In genomic region chr22:37565830-37566229, GRCh38 we compare ENCODE assay signal across 13 cellular contexts. TPM values are rescaled to one million over a fixed set of nuclear protein-coding genes. Genes with fewer than 3 reads are reported as not detected.
DNase-seq lines count a peak whose midpoint lies in the region; ATAC-seq and TF ChIP-seq lines count a peak whose summit lies in the region.
"Had no signal": no experiment of that assay in that cellular context is flagged by ENCODE, and none has a peak within 500 bp of the region (broad histone marks: within the 10 kb centered on the region; RNA-seq: fewer than 3 reads in every experiment).

No MANE protein-coding gene starts in this region.

- H3K9me3 ChIP-seq in heart left ventricle (no peaks in the 10 kb centered on the region), body of pancreas (no peaks in the 10 kb centered on the region), tibial nerve (no peaks in the 10 kb centered on the region)
- H3K9me3 ChIP-seq in naive thymus-derived CD4-positive, alpha-beta T cell (ENCODE audit: control insufficient read depth in 2 of 3, low read length in 3 of 3), result no peaks in the 10 kb centered on the region

- ATAC-seq in heart left ventricle (no peak), left ventricle myocardium superior (no peak), body of pancreas (no peak)
- no peak for ATAC-seq in naive thymus-derived CD4-positive, alpha-beta T cell
- ATAC-seq in activated T-cell treated with anti-CD3 and anti-CD28 coated beads, Interleukin-2, amount 50 U/mL, for 4 hours, result no peak
- ATAC-seq: sciatic nerve, SK-N-SH treated with all-trans-retinoic acid at 6 μM for 48 hours had no signal

- POLR2A ChIA-PET in naive thymus-derived CD4-positive, alpha-beta T cell (lab: Charles Lee), result interaction anchor here (0.9 to 3.1 kb wide), 6 partner anchors 17 to 321 kb away, joined by 3 to 26 read pairs (median 6); no protein-coding TSS in a partner anchor

- TF ChIP-seq CTCF in heart left ventricle (IDR thresholded peaks at IDR 0.05), result no peak
- no peak for TF ChIP-seq CTCF in body of pancreas (IDR thresholded peaks at IDR 0.05)
- TF ChIP-seq CTCF in tibial nerve (IDR thresholded peaks at IDR 0.05), result no peak

- H3K4me3 ChIP-seq in heart left ventricle (peak overlapping the region in 2 of 12 donors; percentile 7 to 13), body of pancreas (no peak overlapping the region), tibial nerve (no peak overlapping the region)
- no peak overlapping the region for H3K4me3 ChIP-seq in naive thymus-derived CD4-positive, alpha-beta T cell (ENCODE audit: low read length)

- H3K4me1 Mint-ChIP-seq in naive thymus-derived CD4-positive, alpha-beta T cell, result peaks cover 24 to 45% (median 31%) of the 10 kb centered on the region in 7 donors
- H3K4me1 Mint-ChIP-seq in activated T-cell treated with anti-CD3 and anti-CD28 coated beads, Interleukin-2, amount 50 U/mL, for 4 hours (ENCODE audit: low read depth), result peaks cover 30% of the 10 kb centered on the region

- H3K27ac ChIP-seq in heart left ventricle (peak overlapping the region in 11 of 12 donors; percentile 32 to 100 (median 60)), body of pancreas (peak overlapping the region; percentile 99 to 100 (median 99)), tibial nerve (peak overlapping the region; percentile 58 to 100 (median 100))
- H3K27ac ChIP-seq in naive thymus-derived CD4-positive, alpha-beta T cell (ENCODE audit: low read depth, low read length), result no peak overlapping the region

- intact Hi-C loops in heart left ventricle (cut with DNase I), result loop anchor here in 6 of 10 donors (2.0 to 5.0 kb wide), 4 partner anchors 21 to 249 kb away; no protein-coding TSS in a partner anchor
- intact Hi-C loops in left ventricle myocardium superior (cut with micrococcal nuclease), result no loop called here
- intact Hi-C loops in body of pancreas (cut with DNase I), result no loop called here
- intact Hi-C loops in naive thymus-derived CD4-positive, alpha-beta T cell (cut with micrococcal nuclease), result loop anchor here in 1 of 2 donors (2.0 to 10.0 kb wide), 2 partner anchors 27 to 81 kb away; partner anchors contain the start of gene MFNG

- peaks cover 0 to 2% (median 0%) of the 10 kb centered on the region in 11 donors for H3K9me3 Mint-ChIP-seq in naive thymus-derived CD4-positive, alpha-beta T cell
- H3K9me3 Mint-ChIP-seq in activated T-cell treated with anti-CD3 and anti-CD28 coated beads, Interleukin-2, amount 50 U/mL, for 4 hours, result no peaks in the 10 kb centered on the region

- TF ChIP-seq POLR2A in heart left ventricle (IDR thresholded peaks at IDR 0.05) (no peak), body of pancreas (IDR thresholded peaks at IDR 0.05) (no peak), tibial nerve (IDR thresholded peaks at IDR 0.05) (no peak)

- 48 to 60% (median 50%) methylated on average over 17 of the region's 17 CpGs for WGBS in heart left ventricle, 4 donors
- 28 to 38% methylated on average over 14 to 17 of the region's 17 CpGs for WGBS in body of pancreas, 2 donors
- 51 to 71% methylated on average over 16 to 17 of the region's 17 CpGs for WGBS in tibial nerve, 2 donors

- peaks cover 0 to 38% (median 27%) of the 10 kb centered on the region in 9 donors for H3K36me3 ChIP-seq in heart left ventricle
- H3K36me3 ChIP-seq in body of pancreas (replicated peaks in 1 of 2; ENCODE audit: insufficient read depth in 1 of 2, low read depth in 2 of 2), result peaks cover 0 to 10% of the 10 kb centered on the region in 2 donors
- H3K36me3 ChIP-seq in naive thymus-derived CD4-positive, alpha-beta T cell (ENCODE audit: control insufficient read depth in 2 of 3, insufficient read depth in 3 of 3, low read length in 3 of 3), result no peaks in the 10 kb centered on the region
- peaks cover 0 to 31% (median 0%) of the 10 kb centered on the region in 3 donors for H3K36me3 ChIP-seq in tibial nerve

- CTCF ChIA-PET in naive thymus-derived CD4-positive, alpha-beta T cell (lab: Charles Lee), result interaction anchor here (0.6 to 8.7 kb wide), 15 partner anchors 9 to 790 kb away, joined by 3 to 147 read pairs (median 12); partner anchors contain the start of gene IFT27

- H3K36me3 Mint-ChIP-seq in naive thymus-derived CD4-positive, alpha-beta T cell, result peaks cover 0 to 3% (median 0%) of the 10 kb centered on the region in 5 donors
- H3K36me3 Mint-ChIP-seq in activated T-cell treated with anti-CD3 and anti-CD28 coated beads, Interleukin-2, amount 50 U/mL, for 4 hours (ENCODE audit: insufficient read depth), result no peaks in the 10 kb centered on the region

- DNase-seq in heart left ventricle (no peak), left ventricle myocardium superior (no peak), body of pancreas (no peak), tibial nerve (ENCODE audit: low spot score in 2 of 2) (no peak), NCI-H1048 (lab: John Stamatoyannopoulos, UW) (no peak), COLO668 (lab: John Stamatoyannopoulos, UW; ENCODE audit: unreplicated experiment) (no peak)
- DNase-seq in naive thymus-derived CD4-positive, alpha-beta T cell, result no peak
- DNase-seq in activated T-cell treated with anti-CD3 and anti-CD28 coated beads, Interleukin-2, amount 50 U/mL, for 4 hours, result no peak
- DNase-seq: foreskin fibroblast, NCI-H1105 treated with DMSO at 0.1 percent for 48 hours, NCI-H2227 treated with DMSO at 0.1 percent for 48 hours had no signal

- TF ChIP-seq EP300 in tibial nerve (IDR thresholded peaks at IDR 0.05), result no peak

- peaks cover 15 to 56% (median 22%) of the 10 kb centered on the region in 5 donors for H3K27me3 Mint-ChIP-seq in naive thymus-derived CD4-positive, alpha-beta T cell
- peaks cover 27% of the 10 kb centered on the region for H3K27me3 Mint-ChIP-seq in activated T-cell treated with anti-CD3 and anti-CD28 coated beads, Interleukin-2, amount 50 U/mL, for 4 hours (ENCODE audit: low read depth)

- H3K4me3 Mint-ChIP-seq in naive thymus-derived CD4-positive, alpha-beta T cell, result peak overlapping the region in 7 of 10 donors; percentile 17 to 77 (median 70)
- no peak overlapping the region for H3K4me3 Mint-ChIP-seq in activated T-cell treated with anti-CD3 and anti-CD28 coated beads, Interleukin-2, amount 50 U/mL, for 4 hours

- peaks cover 0 to 18% (median 0%) of the 10 kb centered on the region in 9 donors for H3K27me3 ChIP-seq in heart left ventricle
- no peaks in the 10 kb centered on the region for H3K27me3 ChIP-seq in body of pancreas
- H3K27me3 ChIP-seq in naive thymus-derived CD4-positive, alpha-beta T cell (ENCODE audit: control insufficient read depth in 2 of 2, insufficient read depth in 2 of 2, low read length in 2 of 2), result peaks cover 11 to 14% of the 10 kb centered on the region in 2 donors
- no peaks in the 10 kb centered on the region for H3K27me3 ChIP-seq in tibial nerve

- H3K4me1 ChIP-seq in heart left ventricle, result peaks cover 14 to 90% (median 70%) of the 10 kb centered on the region in 12 donors
- peaks cover 90% of the 10 kb centered on the region for H3K4me1 ChIP-seq in body of pancreas
- peaks cover 32 to 34% of the 10 kb centered on the region in 2 donors for H3K4me1 ChIP-seq in naive thymus-derived CD4-positive, alpha-beta T cell (ENCODE audit: control insufficient read depth in 2 of 2, insufficient read depth in 2 of 2, low read length in 2 of 2)
- H3K4me1 ChIP-seq in tibial nerve, result peaks cover 6 to 97% (median 78%) of the 10 kb centered on the region in 4 donors

- H3K27ac Mint-ChIP-seq in naive thymus-derived CD4-positive, alpha-beta T cell, result peak overlapping the region in 1 of 9 donors; percentile 49

RNA-seq across cellular contexts. Expression of gene CDC42EP1, which starts 5.5 kb away (rescaled TPM):
- total RNA-seq in heart left ventricle (10 to 100 TPM; 11.9 to 34.9 (median 23.8) TPM), left ventricle myocardium superior (14.6 TPM), body of pancreas (10 to 100 TPM; 73.2 to 84.7 TPM), tibial nerve (10 to 100 TPM; 28.4 to 53.4 (median 33.4) TPM)
- polyA plus RNA-seq in heart left ventricle, result 10 to 100 TPM; 10.4 to 17.7 TPM
- 1 to 10 TPM in 1 of 5 experiments, under 1 TPM in 3, not detected in 1; 0.27 to 1.6 (median 0.62) TPM for total RNA-seq in naive thymus-derived CD4-positive, alpha-beta T cell
- not detected for polyA plus RNA-seq in naive thymus-derived CD4-positive, alpha-beta T cell
- total RNA-seq in activated T-cell treated with anti-CD3 and anti-CD28 coated beads, Interleukin-2, amount 50 U/mL, for 4 hours, result under 1 TPM; 0.13 to 0.42 (median 0.35) TPM

RNA-seq across cellular contexts. Expression of gene LGALS2, which starts 14.1 kb away (rescaled TPM):
- total RNA-seq in heart left ventricle (10 to 100 TPM in 1 of 9 donors, 1 to 10 TPM in 1, not detected in 7; 5.3 to 10.3 TPM), left ventricle myocardium superior (not detected), body of pancreas (10 to 100 TPM; 19.2 to 68.9 TPM), tibial nerve (not detected)
- under 1 TPM in 1 of 2 donors, not detected in 1; 0.17 TPM for polyA plus RNA-seq in heart left ventricle
- 100 to 1,000 TPM in 1 of 5 experiments, 1 to 10 TPM in 1, not detected in 3; 6.4 to 123 TPM for total RNA-seq in naive thymus-derived CD4-positive, alpha-beta T cell
- under 1 TPM in 1 of 2 donors, not detected in 1; 0.71 TPM for polyA plus RNA-seq in naive thymus-derived CD4-positive, alpha-beta T cell
- not detected for total RNA-seq in activated T-cell treated with anti-CD3 and anti-CD28 coated beads, Interleukin-2, amount 50 U/mL, for 4 hours
- total RNA-seq: sciatic nerve had no signal

RNA-seq across cellular contexts. Expression of gene GGA1, which starts 42.8 kb away (rescaled TPM):
- total RNA-seq in heart left ventricle (10 to 100 TPM; 22.7 to 45.7 (median 27.4) TPM), left ventricle myocardium superior (28.5 TPM), body of pancreas (10 to 100 TPM; 38.4 to 42.5 TPM), tibial nerve (10 to 100 TPM; 66.3 to 99.0 (median 77.2) TPM)
- 10 to 100 TPM; 27.4 to 39.4 TPM for polyA plus RNA-seq in heart left ventricle
- 100 to 1,000 TPM in 3 of 5 experiments, 10 to 100 TPM in 2; 64.2 to 124 (median 102) TPM for total RNA-seq in naive thymus-derived CD4-positive, alpha-beta T cell
- polyA plus RNA-seq in naive thymus-derived CD4-positive, alpha-beta T cell, result 10 to 100 TPM; 20.8 to 22.3 TPM
- total RNA-seq in activated T-cell treated with anti-CD3 and anti-CD28 coated beads, Interleukin-2, amount 50 U/mL, for 4 hours, result 10 to 100 TPM; 73.3 to 79.5 (median 77.3) TPM

RNA-seq across cellular contexts. Expression of gene CARD10, which starts 46.6 kb away (rescaled TPM):
- total RNA-seq in heart left ventricle (10 to 100 TPM in 3 of 9 donors, 1 to 10 TPM in 6; 5.2 to 12.6 (median 8.1) TPM), left ventricle myocardium superior (10.0 TPM), body of pancreas (10 to 100 TPM; 17.4 to 28.7 TPM), tibial nerve (10 to 100 TPM; 12.5 to 21.6 (median 17.0) TPM)
- 10 to 100 TPM in 1 of 2 donors, 1 to 10 TPM in 1; 7.8 to 13.9 TPM for polyA plus RNA-seq in heart left ventricle
- 1 to 10 TPM in 1 of 5 experiments, under 1 TPM in 3, not detected in 1; 0.13 to 1.0 (median 0.57) TPM for total RNA-seq in naive thymus-derived CD4-positive, alpha-beta T cell
- under 1 TPM in 1 of 2 donors, not detected in 1; 0.69 TPM for polyA plus RNA-seq in naive thymus-derived CD4-positive, alpha-beta T cell
- under 1 TPM in 2 of 3 donors, not detected in 1; 0.26 to 0.35 TPM for total RNA-seq in activated T-cell treated with anti-CD3 and anti-CD28 coated beads, Interleukin-2, amount 50 U/mL, for 4 hours

Comparison
In these comparisons a context has a peak if more than half of its experiments do, and no peak if none do; other contexts are left out.
1. intact Hi-C loops: an anchor here in heart left ventricle (2.0 to 5.0 kb wide); none called in left ventricle myocardium superior and body of pancreas.